8 cellular contexts compared by ENCODE assay signal in genomic region chr17:79915850-79916430, GRCh38.
DNase-seq lines count a peak whose midpoint lies in the region; ATAC-seq, FAIRE-seq and TF ChIP-seq lines count a peak whose summit lies in the region.

No MANE protein-coding gene starts in this region.

- FAIRE-seq in GM12892 (lab: Jason Lieb, UNC) (no peak), frontal cortex (lab: Jason Lieb, UNC) (no peak)

- no peak overlapping the region for H3K4me3 ChIP-seq in epithelial cell of proximal tubule (ENCODE audit: low read depth, low read length)

- TF ChIP-seq CTCF in epithelial cell of proximal tubule (conservative IDR thresholded peaks at IDR 0.05; ENCODE audit: low read depth, low read length), result peak; percentile 22

- DNase-seq in activated CD4-positive, alpha-beta T cell treated with anti-CD3 and anti-CD28 coated beads for 48 hours, result peak; percentile 23
- no peak for DNase-seq in activated CD4-positive, alpha-beta T cell treated with anti-CD3 and anti-CD28 coated beads, Interleukin-2, amount 50 U/mL, for 4 hours
- peak; percentile 67 for DNase-seq in NCI-H146 treated with DMSO at 0.1 percent for 48 hours (lab: John Stamatoyannopoulos, UW; ENCODE audit: unreplicated experiment)
- no peak for DNase-seq in epithelial cell of proximal tubule (ENCODE audit: low read depth)
- DNase-seq in renal cortical epithelial cell (ENCODE audit: low read depth), result peak; percentile 30
- DNase-seq in GM12892 (ENCODE audit: insufficient read length), result no peak
- no peak for DNase-seq in frontal cortex (ENCODE audit: low spot score in 2 of 2)

- no peak for ATAC-seq in GM18861 (IDR thresholded peaks at IDR 0.05; ENCODE audit: unreplicated experiment)

- TF ChIP-seq POLR2A in GM12892 (IDR thresholded peaks at IDR 0.05; ENCODE audit: low read depth, low read length), result no peak

Comparison
In these comparisons a context has a peak if more than half of its experiments do, and no peak if none do; other contexts are left out.
1. DNase-seq: peak in activated CD4-positive, alpha-beta T cell treated with anti-CD3 and anti-CD28 coated beads for 48 hours (single experiment), NCI-H146 treated with DMSO at 0.1 percent for 48 hours (single experiment) and renal cortical epithelial cell (single experiment); none in activated CD4-positive, alpha-beta T cell treated with anti-CD3 and anti-CD28 coated beads, Interleukin-2, amount 50 U/mL, for 4 hours (0 of 2), epithelial cell of proximal tubule (single experiment), GM12892 (single experiment) and frontal cortex (0 of 2).